In the genomic region with DNA sequence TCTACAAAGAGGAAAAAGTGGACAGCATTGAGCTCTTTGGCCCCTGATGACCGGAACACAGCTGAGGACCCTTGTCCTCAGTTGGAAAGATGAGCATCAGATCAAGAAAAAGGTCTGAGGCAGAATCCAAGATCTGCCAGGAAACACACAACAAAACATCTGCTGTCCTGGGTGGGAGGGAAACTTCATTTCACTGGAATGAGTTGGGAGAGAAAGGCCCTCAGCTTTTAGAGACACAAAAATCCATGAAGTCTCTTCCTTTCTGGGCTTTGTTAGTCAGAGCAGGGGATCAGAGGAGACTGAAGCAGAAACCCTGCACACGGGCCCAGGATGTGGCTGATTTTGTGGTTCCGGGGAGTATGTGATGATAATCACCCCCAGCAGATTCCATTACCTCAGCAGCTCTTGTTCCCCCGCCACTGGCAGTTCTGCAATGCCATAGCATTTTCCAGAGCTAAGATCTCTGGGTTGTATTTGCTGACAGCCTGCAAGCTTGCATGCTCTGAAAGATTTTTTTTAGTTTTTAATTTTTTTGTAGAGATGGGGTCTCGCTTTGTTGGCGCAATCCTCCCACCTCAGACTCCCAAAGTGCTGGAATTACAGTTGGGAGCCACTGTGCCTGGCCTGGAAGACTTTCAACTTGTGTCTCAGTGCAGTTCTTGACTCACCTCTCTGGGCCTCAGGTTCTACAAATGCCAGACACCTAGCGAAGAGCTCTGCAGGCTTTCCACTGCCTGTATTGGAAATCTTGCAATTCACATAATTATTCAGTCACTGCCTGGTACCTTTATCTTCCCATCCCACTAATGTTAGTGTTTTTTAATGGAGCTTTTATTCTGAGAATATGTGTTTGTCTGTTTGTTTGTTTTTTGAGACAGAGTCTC, we compare ENCODE assay signal across 8 cellular contexts. TPM values are rescaled to one million over a fixed set of nuclear protein-coding genes. Genes with fewer than 3 reads are reported as not detected.
A peak's percentile ranks its signal among the peaks of the same experiment; 100 is the strongest.
DNase-seq lines count a peak whose midpoint lies in the region; ATAC-seq, FAIRE-seq and TF ChIP-seq lines count a peak whose summit lies in the region.

No MANE protein-coding gene starts in this region.

- H3K27ac Mint-ChIP-seq in WTC11 = peak overlapping the region; percentile 77; the same call in 1 of the 2 replicates

- H3K4me3 Mint-ChIP-seq in WTC11 = no peak overlapping the region

- peaks cover 14% of the 10 kb centered on the region for H3K4me1 Mint-ChIP-seq in WTC11

- no peak for FAIRE-seq in frontal cortex (lab: Jason Lieb, UNC)

- TF ChIP-seq CTCF in WTC11 (IDR thresholded peaks at IDR 0.05) = no peak

- no peak for DNase-seq in WTC11 (ENCODE audit: low spot score)
- DNase-seq in central memory CD4-positive, alpha-beta T cell = peak; percentile 85
- DNase-seq in stimulated activated CD4-positive, alpha-beta T cell treated with anti-CD3 and anti-CD28 coated beads, Interleukin-15, amount 100 ng/mL, for 1 hour (ENCODE audit: low read depth in 1 of 2, low spot score in 1 of 2) = peak; percentile 43 to 62
- no peak for DNase-seq in NCI-H748 treated with DMSO at 0.1 percent for 48 hours (lab: John Stamatoyannopoulos, UW)
- no peak for DNase-seq in frontal cortex (ENCODE audit: low spot score in 2 of 2)

- ATAC-seq in GM21825 (IDR thresholded peaks at IDR 0.05; ENCODE audit: unreplicated experiment) = peak; percentile 63
- no peak for ATAC-seq in WTC11
- no peak for ATAC-seq in GM19023 (IDR thresholded peaks at IDR 0.05; ENCODE audit: unreplicated experiment)
- no peak for ATAC-seq in HG03095 (IDR thresholded peaks at IDR 0.05; ENCODE audit: unreplicated experiment)

- CTCF ChIA-PET in WTC11 (lab: Charles Lee) = no interaction called here

- peaks cover 31% of the 10 kb centered on the region for H3K9me3 Mint-ChIP-seq in WTC11

- POLR2A ChIA-PET in WTC11 (lab: Charles Lee) = interaction anchor here (0.7 kb wide), 1 partner anchor 16 kb away, joined by 3 read pairs; no protein-coding TSS in a partner anchor

- peaks cover 22% of the 10 kb centered on the region for H3K36me3 Mint-ChIP-seq in WTC11

- peaks cover 23% of the 10 kb centered on the region for H3K27me3 Mint-ChIP-seq in WTC11 (ENCODE audit: low read depth)

TF ChIP-seq in WTC11, 78 proteins besides CTCF, POLR2A, EP300 and RAD21:
- TF ChIP-seq, protein P1, sequence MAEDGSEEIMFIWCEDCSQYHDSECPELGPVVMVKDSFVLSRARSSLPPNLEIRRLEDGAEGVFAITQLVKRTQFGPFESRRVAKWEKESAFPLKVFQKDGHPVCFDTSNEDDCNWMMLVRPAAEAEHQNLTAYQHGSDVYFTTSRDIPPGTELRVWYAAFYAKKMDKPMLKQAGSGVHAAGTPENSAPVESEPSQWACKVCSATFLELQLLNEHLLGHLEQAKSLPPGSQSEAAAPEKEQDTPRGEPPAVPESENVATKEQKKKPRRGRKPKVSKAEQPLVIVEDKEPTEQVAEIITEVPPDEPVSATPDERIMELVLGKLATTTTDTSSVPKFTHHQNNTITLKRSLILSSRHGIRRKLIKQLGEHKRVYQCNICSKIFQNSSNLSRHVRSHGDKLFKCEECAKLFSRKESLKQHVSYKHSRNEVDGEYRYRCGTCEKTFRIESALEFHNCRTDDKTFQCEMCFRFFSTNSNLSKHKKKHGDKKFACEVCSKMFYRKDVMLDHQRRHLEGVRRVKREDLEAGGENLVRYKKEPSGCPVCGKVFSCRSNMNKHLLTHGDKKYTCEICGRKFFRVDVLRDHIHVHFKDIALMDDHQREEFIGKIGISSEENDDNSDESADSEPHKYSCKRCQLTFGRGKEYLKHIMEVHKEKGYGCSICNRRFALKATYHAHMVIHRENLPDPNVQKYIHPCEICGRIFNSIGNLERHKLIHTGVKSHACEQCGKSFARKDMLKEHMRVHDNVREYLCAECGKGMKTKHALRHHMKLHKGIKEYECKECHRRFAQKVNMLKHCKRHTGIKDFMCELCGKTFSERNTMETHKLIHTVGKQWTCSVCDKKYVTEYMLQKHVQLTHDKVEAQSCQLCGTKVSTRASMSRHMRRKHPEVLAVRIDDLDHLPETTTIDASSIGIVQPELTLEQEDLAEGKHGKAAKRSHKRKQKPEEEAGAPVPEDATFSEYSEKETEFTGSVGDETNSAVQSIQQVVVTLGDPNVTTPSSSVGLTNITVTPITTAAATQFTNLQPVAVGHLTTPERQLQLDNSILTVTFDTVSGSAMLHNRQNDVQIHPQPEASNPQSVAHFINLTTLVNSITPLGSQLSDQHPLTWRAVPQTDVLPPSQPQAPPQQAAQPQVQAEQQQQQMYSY (CRISPR knock-in tag; IDR thresholded peaks at IDR 0.05) = no peak
- TF ChIP-seq, protein P2, sequence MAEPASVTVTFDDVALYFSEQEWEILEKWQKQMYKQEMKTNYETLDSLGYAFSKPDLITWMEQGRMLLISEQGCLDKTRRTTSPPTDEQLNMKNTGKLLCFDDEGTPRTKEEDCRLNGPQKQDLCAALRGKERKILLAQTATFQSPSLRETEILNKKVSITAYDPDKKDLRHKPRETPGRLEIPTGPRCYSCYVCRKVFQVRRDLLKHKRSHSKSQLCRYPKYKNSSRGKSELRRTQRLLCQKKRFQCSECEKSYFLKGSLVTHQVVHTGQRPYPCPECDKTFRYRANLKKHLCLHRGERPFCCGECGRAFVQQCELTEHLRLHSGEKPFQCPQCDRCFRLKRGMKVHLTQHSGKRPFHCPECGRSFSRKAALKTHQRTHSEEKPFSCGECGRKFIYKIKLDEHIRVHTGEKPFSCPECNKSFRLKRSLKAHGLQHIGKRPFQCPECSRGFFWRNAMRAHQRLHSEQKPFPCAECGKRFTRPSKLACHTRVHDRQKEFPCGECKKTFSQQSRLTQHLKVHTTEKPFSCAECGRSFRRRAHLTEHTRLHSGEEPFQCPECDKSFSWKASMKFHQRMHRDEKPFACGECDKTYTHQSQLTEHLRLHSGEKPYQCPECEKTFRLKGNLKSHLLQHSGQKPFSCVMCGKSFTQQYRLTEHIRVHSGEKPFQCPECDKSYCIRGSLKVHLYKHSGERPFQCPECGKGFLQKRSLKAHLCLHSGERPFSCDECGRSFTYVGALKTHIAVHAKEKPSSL (CRISPR knock-in tag; conservative IDR thresholded peaks at IDR 0.05) = no peak
- TF ChIP-seq NR2C2 (CRISPR knock-in tag; IDR thresholded peaks at IDR 0.05) = no peak
- no peak for TF ChIP-seq PRRX2 (CRISPR knock-in tag; IDR thresholded peaks at IDR 0.05)
- TF ChIP-seq TCF7 (CRISPR knock-in tag; IDR thresholded peaks at IDR 0.05; ENCODE audit: low read depth) = no peak
- TF ChIP-seq FOXJ3 (CRISPR knock-in tag; IDR thresholded peaks at IDR 0.05; ENCODE audit: borderline replicate concordance) = no peak
- TF ChIP-seq, protein P3, sequence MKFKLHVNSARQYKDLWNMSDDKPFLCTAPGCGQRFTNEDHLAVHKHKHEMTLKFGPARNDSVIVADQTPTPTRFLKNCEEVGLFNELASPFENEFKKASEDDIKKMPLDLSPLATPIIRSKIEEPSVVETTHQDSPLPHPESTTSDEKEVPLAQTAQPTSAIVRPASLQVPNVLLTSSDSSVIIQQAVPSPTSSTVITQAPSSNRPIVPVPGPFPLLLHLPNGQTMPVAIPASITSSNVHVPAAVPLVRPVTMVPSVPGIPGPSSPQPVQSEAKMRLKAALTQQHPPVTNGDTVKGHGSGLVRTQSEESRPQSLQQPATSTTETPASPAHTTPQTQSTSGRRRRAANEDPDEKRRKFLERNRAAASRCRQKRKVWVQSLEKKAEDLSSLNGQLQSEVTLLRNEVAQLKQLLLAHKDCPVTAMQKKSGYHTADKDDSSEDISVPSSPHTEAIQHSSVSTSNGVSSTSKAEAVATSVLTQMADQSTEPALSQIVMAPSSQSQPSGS (CRISPR knock-in tag; IDR thresholded peaks at IDR 0.05; ENCODE audit: borderline replicate concordance, low read depth) = no peak
- no peak for TF ChIP-seq MXD4 (CRISPR knock-in tag; IDR thresholded peaks at IDR 0.05; ENCODE audit: borderline replicate concordance)
- no peak for TF ChIP-seq NFATC4 (CRISPR knock-in tag; IDR thresholded peaks at IDR 0.05)
- TF ChIP-seq, protein P4, sequence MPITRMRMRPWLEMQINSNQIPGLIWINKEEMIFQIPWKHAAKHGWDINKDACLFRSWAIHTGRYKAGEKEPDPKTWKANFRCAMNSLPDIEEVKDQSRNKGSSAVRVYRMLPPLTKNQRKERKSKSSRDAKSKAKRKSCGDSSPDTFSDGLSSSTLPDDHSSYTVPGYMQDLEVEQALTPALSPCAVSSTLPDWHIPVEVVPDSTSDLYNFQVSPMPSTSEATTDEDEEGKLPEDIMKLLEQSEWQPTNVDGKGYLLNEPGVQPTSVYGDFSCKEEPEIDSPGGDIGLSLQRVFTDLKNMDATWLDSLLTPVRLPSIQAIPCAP (CRISPR knock-in tag; IDR thresholded peaks at IDR 0.05) = no peak
- TF ChIP-seq ZNF121 (CRISPR knock-in tag; IDR thresholded peaks at IDR 0.05) = no peak
- TF ChIP-seq CBFB (CRISPR knock-in tag; IDR thresholded peaks at IDR 0.05; ENCODE audit: low read depth) = no peak
- TF ChIP-seq ZNF219 (CRISPR knock-in tag; IDR thresholded peaks at IDR 0.05; ENCODE audit: borderline replicate concordance) = no peak
- no peak for TF ChIP-seq SP1 (CRISPR knock-in tag; conservative IDR thresholded peaks at IDR 0.05)
- no peak for TF ChIP-seq EMX1 (CRISPR knock-in tag; IDR thresholded peaks at IDR 0.05)

RNA-seq across cellular contexts. Expression of a gene that starts 5.8 kb away (rescaled TPM):
- total RNA-seq in WTC11 (2021) (23.2 to 31.7 TPM (median 24.7 TPM) in 3 replicates), frontal cortex (19.2 TPM)

RNA-seq across cellular contexts. Expression of a gene that starts 50.3 kb away (rescaled TPM):
- 0.34 to 0.35 TPM in 2 of 3 replicates, not detected in the other for total RNA-seq in WTC11 (2021)
- not detected for total RNA-seq in frontal cortex

Comparison
In these comparisons a context has a peak if more than half of its experiments do, and no peak if none do; other contexts are left out.
1. DNase-seq: peak in central memory CD4-positive, alpha-beta T cell (single experiment) and stimulated activated CD4-positive, alpha-beta T cell treated with anti-CD3 and anti-CD28 coated beads, Interleukin-15, amount 100 ng/mL, for 1 hour (2 of 2); none in WTC11 (single experiment), NCI-H748 treated with DMSO at 0.1 percent for 48 hours (single experiment) and frontal cortex (0 of 2).